In genomic region chr19:58474997-58475713, GRCh38 we compare ENCODE assay signal across 8 cellular contexts. TPM values are rescaled to one million over a fixed set of nuclear protein-coding genes. Genes with fewer than 3 reads are reported as not detected.
DNase-seq lines count a peak whose midpoint lies in the region; ATAC-seq and TF ChIP-seq lines count a peak whose summit lies in the region.

No MANE protein-coding gene starts in this region.

- H3K27me3 ChIP-seq in upper lobe of left lung: no peaks in the 10 kb centered on the region

- H3K27ac ChIP-seq in angular gyrus (ENCODE audit: low read depth, low read length) (peak overlapping the region; percentile 94), upper lobe of left lung (peak overlapping the region; percentile 82 to 91 (median 87))

- DNase-seq in GM12864 (ENCODE audit: low read depth): no peak
- no peak for DNase-seq in lower leg skin (ENCODE audit: low spot score in 2 of 2)
- DNase-seq in upper lobe of left lung: no peak
- no peak for DNase-seq in GM13976 (ENCODE audit: low spot score)
- DNase-seq in head of caudate nucleus: no peak

- H3K4me1 ChIP-seq in upper lobe of left lung: peaks cover 13 to 21% (median 16%) of the 10 kb centered on the region in 4 donors

- peaks cover 4 to 49% (median 33%) of the 10 kb centered on the region in 4 donors for H3K36me3 ChIP-seq in upper lobe of left lung

- TF ChIP-seq POLR2A in lower leg skin (IDR thresholded peaks at IDR 0.05) (no peak), upper lobe of left lung (IDR thresholded peaks at IDR 0.05) (no peak)

- no peak for TF ChIP-seq EP300 in upper lobe of left lung (IDR thresholded peaks at IDR 0.05)

- no peaks in the 10 kb centered on the region for H3K9me3 ChIP-seq in upper lobe of left lung

- in situ Hi-C loops in GM13976 (cut with MboI; ENCODE audit: low sequenced_read_pairs, unreplicated experiment): no loop called here

- intact Hi-C loops in lower leg skin (cut with DNase I; ENCODE audit: low total_unique reads) (no loop called here), head of caudate nucleus (cut with DNase I) (no loop called here)

- ATAC-seq in HG03159 (IDR thresholded peaks at IDR 0.05; ENCODE audit: unreplicated experiment) (peak; percentile 13), upper lobe of left lung (ENCODE audit: low FRiP score in 2 of 2) (peak in 1 of 2 donors; percentile 2), GM21717 (IDR thresholded peaks at IDR 0.05; ENCODE audit: unreplicated experiment) (no peak)

- 22 to 30% methylated on average over 21 to 27 of the region's 27 CpGs for WGBS in lower leg skin, 2 donors
- 22 to 46% methylated on average over 13 to 27 of the region's 27 CpGs for WGBS in upper lobe of left lung, 2 donors

- H3K4me3 ChIP-seq in GM12864 (ENCODE audit: low read depth, low read length) (peak overlapping the region; percentile 80), lower leg skin (ENCODE audit: low read depth, poor library complexity, severe bottlenecking) (peak overlapping the region; percentile 34), upper lobe of left lung (peak overlapping the region; percentile 55 to 83 (median 58))

- TF ChIP-seq CTCF in GM12864 (IDR thresholded peaks at IDR 0.05; ENCODE audit: low read depth, low read length, missing control alignments): no peak
- no peak for TF ChIP-seq CTCF in lower leg skin (IDR thresholded peaks at IDR 0.05)
- no peak for TF ChIP-seq CTCF in upper lobe of left lung (IDR thresholded peaks at IDR 0.05)
- TF ChIP-seq CTCF in GM13976 (IDR thresholded peaks at IDR 0.05; ENCODE audit: borderline replicate concordance, control extremely low read depth, extremely low read depth, insufficient read depth, missing control alignments): no peak

RNA-seq across cellular contexts. Expression of gene ZNF446, which starts 1.0 kb away (rescaled TPM):
- total RNA-seq in lower leg skin: 10 to 100 TPM; 14.7 to 29.8 (median 22.8) TPM
- 10 to 100 TPM; 10.1 to 30.4 (median 14.4) TPM for total RNA-seq in upper lobe of left lung

RNA-seq across cellular contexts. Expression of gene ZNF324, which starts 8.3 kb away (rescaled TPM):
- total RNA-seq in lower leg skin: 10 to 100 TPM; 23.3 to 32.0 (median 29.4) TPM
- 10 to 100 TPM; 10.8 to 39.8 (median 18.0) TPM for total RNA-seq in upper lobe of left lung

RNA-seq across cellular contexts. Expression of gene ZNF324B, which starts 23.7 kb away (rescaled TPM):
- total RNA-seq in lower leg skin (10 to 100 TPM; 15.4 to 21.2 (median 16.6) TPM), upper lobe of left lung (10 to 100 TPM in 3 of 6 donors, 1 to 10 TPM in 3; 6.9 to 18.9 (median 9.8) TPM)

RNA-seq across cellular contexts. Expression of gene ZNF132, which starts 35.2 kb away (rescaled TPM):
- total RNA-seq in lower leg skin (1 to 10 TPM; 2.2 to 4.5 (median 2.8) TPM), upper lobe of left lung (10 to 100 TPM in 1 of 6 donors, 1 to 10 TPM in 5; 3.5 to 18.9 (median 5.0) TPM)

RNA-seq across cellular contexts. Expression of gene SLC27A5, which starts 36.6 kb away (rescaled TPM):
- total RNA-seq in lower leg skin (10 to 100 TPM in 1 of 4 donors, 1 to 10 TPM in 3; 4.8 to 11.7 (median 8.1) TPM), upper lobe of left lung (10 to 100 TPM in 1 of 6 donors, 1 to 10 TPM in 5; 1.6 to 12.2 (median 6.9) TPM)
